Comparison of ENCODE assay signal across 9 cellular contexts in genomic region chr11:6757373-6757967, GRCh38. TPM values are rescaled to one million over a fixed set of nuclear protein-coding genes. Genes with fewer than 3 reads are reported as not detected.
DNase-seq lines count a peak whose midpoint lies in the region; ATAC-seq and TF ChIP-seq lines count a peak whose summit lies in the region.
"Had no signal": no experiment of that assay in that cellular context is flagged by ENCODE, and none has a peak within 500 bp of the region (broad histone marks: within the 10 kb centered on the region; RNA-seq: fewer than 3 reads in every experiment).

No MANE protein-coding gene starts in this region.

- peaks cover 1% of the 10 kb centered on the region for H3K4me1 Mint-ChIP-seq in activated CD8-positive, alpha-beta memory T cell treated with anti-CD3 and anti-CD28 coated beads, Interleukin-2, amount 10 ng/mL, durations not matched to agents 7 days and 5 days
- peaks cover 5 to 9% of the 10 kb centered on the region in 2 donors for H3K4me1 Mint-ChIP-seq in natural killer cell treated with Interleukin-12 subunit alpha and Interleukin-12 subunit beta and Interleukin-15 and Interleukin-18, amount 100 ng/mL, for 72 hours (ENCODE audit: low read depth in 2 of 2)

- WGBS in esophagus muscularis mucosa, result 50% methylated on average over 2 of the region's 2 CpGs
- WGBS in tibial nerve, 2 donors, result 50% methylated on average over 2 of the region's 2 CpGs

- H3K9me3 ChIP-seq in esophagus muscularis mucosa, result no peaks in the 10 kb centered on the region
- H3K9me3 ChIP-seq in tibial nerve, result no peaks in the 10 kb centered on the region

- H3K9me3 Mint-ChIP-seq in activated CD8-positive, alpha-beta memory T cell treated with anti-CD3 and anti-CD28 coated beads, Interleukin-2, amount 10 ng/mL, durations not matched to agents 7 days and 5 days (ENCODE audit: low read depth), result no peaks in the 10 kb centered on the region
- no peaks in the 10 kb centered on the region for H3K9me3 Mint-ChIP-seq in natural killer cell treated with Interleukin-12 subunit alpha and Interleukin-12 subunit beta and Interleukin-15 and Interleukin-18, amount 100 ng/mL, for 72 hours

- TF ChIP-seq EP300 in esophagus muscularis mucosa (IDR thresholded peaks at IDR 0.05) (no peak), tibial nerve (IDR thresholded peaks at IDR 0.05) (no peak)

- H3K27ac Mint-ChIP-seq in activated CD8-positive, alpha-beta memory T cell treated with anti-CD3 and anti-CD28 coated beads, Interleukin-2, amount 10 ng/mL, durations not matched to agents 7 days and 5 days, result no peak overlapping the region
- peak overlapping the region in 1 of 2 donors; percentile 16 for H3K27ac Mint-ChIP-seq in natural killer cell treated with Interleukin-12 subunit alpha and Interleukin-12 subunit beta and Interleukin-15 and Interleukin-18, amount 100 ng/mL, for 72 hours

- DNase-seq in NCI-H524 (lab: John Stamatoyannopoulos, UW) (peak; percentile 16 to 54), NCI-H524 treated with DMSO at 0.1 percent for 48 hours (lab: John Stamatoyannopoulos, UW) (no peak), NCI-H69 (lab: John Stamatoyannopoulos, UW) (peak; percentile 45), esophagus muscularis mucosa (ENCODE audit: extremely low spot score) (peak; percentile 34), tibial nerve (ENCODE audit: low spot score in 2 of 2) (peak in 1 of 2 donors; percentile 62)
- peak; percentile 72 for DNase-seq in activated CD8-positive, alpha-beta memory T cell treated with anti-CD3 and anti-CD28 coated beads, Interleukin-2, amount 10 ng/mL, durations not matched to agents 7 days and 5 days
- DNase-seq in natural killer cell treated with Interleukin-12 subunit alpha and Interleukin-12 subunit beta and Interleukin-15 and Interleukin-18, amount 100 ng/mL, for 72 hours (ENCODE audit: low spot score), result peak; percentile 64

- no peaks in the 10 kb centered on the region for H3K4me1 ChIP-seq in esophagus muscularis mucosa
- no peaks in the 10 kb centered on the region for H3K4me1 ChIP-seq in tibial nerve

- intact Hi-C loops in esophagus muscularis mucosa (cut with DNase I), result no loop called here

- H3K27ac ChIP-seq in esophagus muscularis mucosa (replicated peaks in 1 of 4), result no peak overlapping the region
- H3K27ac ChIP-seq in tibial nerve, result no peak overlapping the region
- H3K27ac ChIP-seq: skin epidermis had no signal

- no peaks in the 10 kb centered on the region for H3K36me3 Mint-ChIP-seq in activated CD8-positive, alpha-beta memory T cell treated with anti-CD3 and anti-CD28 coated beads, Interleukin-2, amount 10 ng/mL, durations not matched to agents 7 days and 5 days
- no peaks in the 10 kb centered on the region for H3K36me3 Mint-ChIP-seq in natural killer cell treated with Interleukin-12 subunit alpha and Interleukin-12 subunit beta and Interleukin-15 and Interleukin-18, amount 100 ng/mL, for 72 hours

- TF ChIP-seq CTCF in esophagus muscularis mucosa (IDR thresholded peaks at IDR 0.05) (peak; percentile 43 to 50 (median 50)), tibial nerve (IDR thresholded peaks at IDR 0.05) (peak; percentile 33 to 59 (median 45))

- CTCF ChIA-PET in activated CD8-positive, alpha-beta memory T cell treated with anti-CD3 and anti-CD28 coated beads, Interleukin-2, amount 10 ng/mL, durations not matched to agents 7 days and 5 days (lab: Charles Lee), result interaction anchor here (0.6 to 16.3 kb wide), 16 partner anchors 12 to 378 kb away, joined by 3 to 357 read pairs (median 4); partner anchors contain the start of genes MRPL17 and OR2AG2

- H3K4me3 ChIP-seq in esophagus muscularis mucosa (no peak overlapping the region), tibial nerve (no peak overlapping the region)
- H3K4me3 ChIP-seq: skin epidermis had no signal

- peak; percentile 78 for ATAC-seq in HG02642 (IDR thresholded peaks at IDR 0.05; ENCODE audit: poor library complexity, unreplicated experiment)
- peak; percentile 88 for ATAC-seq in activated CD8-positive, alpha-beta memory T cell treated with anti-CD3 and anti-CD28 coated beads, Interleukin-2, amount 10 ng/mL, durations not matched to agents 7 days and 5 days
- ATAC-seq in natural killer cell treated with Interleukin-12 subunit alpha and Interleukin-12 subunit beta and Interleukin-15 and Interleukin-18, amount 100 ng/mL, for 72 hours, result peak; percentile 62 to 71

- H3K27me3 ChIP-seq in esophagus muscularis mucosa (peaks cover 0 to 3% (median 0%) of the 10 kb centered on the region in 4 donors), tibial nerve (no peaks in the 10 kb centered on the region)

- H3K27me3 Mint-ChIP-seq in activated CD8-positive, alpha-beta memory T cell treated with anti-CD3 and anti-CD28 coated beads, Interleukin-2, amount 10 ng/mL, durations not matched to agents 7 days and 5 days, result peaks cover 4% of the 10 kb centered on the region
- H3K27me3 Mint-ChIP-seq in natural killer cell treated with Interleukin-12 subunit alpha and Interleukin-12 subunit beta and Interleukin-15 and Interleukin-18, amount 100 ng/mL, for 72 hours, result peaks cover under 1% of the 10 kb centered on the region in 2 donors

- H3K36me3 ChIP-seq in esophagus muscularis mucosa (no peaks in the 10 kb centered on the region), tibial nerve (no peaks in the 10 kb centered on the region)

- TF ChIP-seq POLR2A in esophagus muscularis mucosa (IDR thresholded peaks at IDR 0.05; ENCODE audit: low read depth) (no peak), tibial nerve (IDR thresholded peaks at IDR 0.05) (no peak)

- H3K4me3 Mint-ChIP-seq in activated CD8-positive, alpha-beta memory T cell treated with anti-CD3 and anti-CD28 coated beads, Interleukin-2, amount 10 ng/mL, durations not matched to agents 7 days and 5 days, result no peak overlapping the region
- no peak overlapping the region for H3K4me3 Mint-ChIP-seq in natural killer cell treated with Interleukin-12 subunit alpha and Interleukin-12 subunit beta and Interleukin-15 and Interleukin-18, amount 100 ng/mL, for 72 hours

RNA-seq across cellular contexts. Expression of gene OR2AG2, which starts 14.3 kb away (rescaled TPM):
- not detected for total RNA-seq in activated CD8-positive, alpha-beta memory T cell treated with anti-CD3 and anti-CD28 coated beads, Interleukin-2, amount 10 ng/mL, durations not matched to agents 7 days and 5 days
- not detected for total RNA-seq in esophagus muscularis mucosa
- under 1 TPM in 1 of 2 donors, not detected in 1; 0.20 TPM for total RNA-seq in natural killer cell treated with Interleukin-12 subunit alpha and Interleukin-12 subunit beta and Interleukin-15 and Interleukin-18, amount 100 ng/mL, for 72 hours
- under 1 TPM in 2 of 4 donors, not detected in 2; 0.22 to 0.90 TPM for total RNA-seq in tibial nerve

RNA-seq across cellular contexts. Expression of gene OR2AG1, which starts 25.4 kb away (rescaled TPM):
- total RNA-seq in activated CD8-positive, alpha-beta memory T cell treated with anti-CD3 and anti-CD28 coated beads, Interleukin-2, amount 10 ng/mL, durations not matched to agents 7 days and 5 days, result not detected
- total RNA-seq in esophagus muscularis mucosa (not detected), tibial nerve (not detected)
- not detected for total RNA-seq in natural killer cell treated with Interleukin-12 subunit alpha and Interleukin-12 subunit beta and Interleukin-15 and Interleukin-18, amount 100 ng/mL, for 72 hours

RNA-seq across cellular contexts. Expression of gene OR6A2, which starts 42.0 kb away (rescaled TPM):
- not detected for total RNA-seq in activated CD8-positive, alpha-beta memory T cell treated with anti-CD3 and anti-CD28 coated beads, Interleukin-2, amount 10 ng/mL, durations not matched to agents 7 days and 5 days
- total RNA-seq in esophagus muscularis mucosa (under 1 TPM in 1 of 4 donors, not detected in 3; 0.06 TPM), tibial nerve (under 1 TPM in 1 of 4 donors, not detected in 3; 0.60 TPM)
- under 1 TPM in 1 of 2 donors, not detected in 1; 0.20 TPM for total RNA-seq in natural killer cell treated with Interleukin-12 subunit alpha and Interleukin-12 subunit beta and Interleukin-15 and Interleukin-18, amount 100 ng/mL, for 72 hours
